9 cellular contexts compared by ENCODE assay signal in genomic region chr1:32240140-32240951, GRCh38. TPM values are rescaled to one million over a fixed set of nuclear protein-coding genes. Genes with fewer than 3 reads are reported as not detected.
DNase-seq lines count a peak whose midpoint lies in the region; ATAC-seq, FAIRE-seq and TF ChIP-seq lines count a peak whose summit lies in the region.
"Had no signal": no experiment of that assay in that cellular context is flagged by ENCODE, and none has a peak within 500 bp of the region (broad histone marks: within the 10 kb centered on the region; RNA-seq: fewer than 3 reads in every experiment).

No MANE protein-coding gene starts in this region.

- DNase-seq in GM06990 (ENCODE audit: extremely low read depth, insufficient read length) (peak; percentile 72), adrenal gland (peak; percentile 83 to 93 (median 86)), heart right ventricle (peak; percentile 68 to 73), pancreas (peak; percentile 91 to 95 (median 92)), T1000 (lab: John Stamatoyannopoulos, UW) (no peak)
- DNase-seq in Jurkat, Clone E6-1 (ENCODE audit: low read depth, low spot score), result no peak

- peak; percentile 65 to 83 (median 78) for ATAC-seq in heart right ventricle
- peak; percentile 87 to 90 (median 88) for ATAC-seq in pancreas
- ATAC-seq in GM18873 (IDR thresholded peaks at IDR 0.05; ENCODE audit: low FRiP score, unreplicated experiment), result no peak

- FAIRE-seq in pancreas (lab: Jason Lieb, UNC), result no peak
- FAIRE-seq: endometrium had no signal

- TF ChIP-seq CTCF in GM06990 (IDR thresholded peaks at IDR 0.05; ENCODE audit: insufficient read depth, low read length, poor library complexity, severe bottlenecking) (peak; percentile 47), adrenal gland (IDR thresholded peaks at IDR 0.05) (peak in 4 of 6 experiments; percentile 11 to 31 (median 28)), heart right ventricle (IDR thresholded peaks at IDR 0.05) (peak in 5 of 9 donors; percentile 29 to 56 (median 50)), pancreas (IDR thresholded peaks at IDR 0.05) (peak in 1 of 4 donors; percentile 16)

- TF ChIP-seq POLR2A in Raji (IDR thresholded peaks at IDR 0.05; ENCODE audit: insufficient read depth, low read depth, low read length), result peak; percentile 50
- TF ChIP-seq POLR2A in adrenal gland (IDR thresholded peaks at IDR 0.05), result peak; percentile 51 to 92

- H3K9me3 ChIP-seq in adrenal gland (replicated peaks in 1 of 3) (no peaks in the 10 kb centered on the region), heart right ventricle (no peaks in the 10 kb centered on the region), pancreas (no peaks in the 10 kb centered on the region)

- H3K27ac ChIP-seq in adrenal gland, result peak overlapping the region; percentile 68 to 95 (median 83)
- H3K27ac ChIP-seq in heart right ventricle, result peak overlapping the region; percentile 41 to 96 (median 88)
- peak overlapping the region; percentile 84 to 94 (median 87) for H3K27ac ChIP-seq in pancreas

- WGBS in adrenal gland, 4 donors, result 0 to 2% (median 1%) methylated on average over 14 to 62 of the region's 62 CpGs
- WGBS in heart right ventricle, 2 donors, result 2 to 4% methylated on average over 62 of the region's 62 CpGs
- 1% methylated on average over 62 of the region's 62 CpGs for WGBS in pancreas, 2 donors

- peaks cover 24 to 41% of the 10 kb centered on the region in 2 donors for H3K4me1 ChIP-seq in adrenal gland (replicated peaks in 1 of 2)
- H3K4me1 ChIP-seq in heart right ventricle, result peaks cover 0 to 44% (median 28%) of the 10 kb centered on the region in 9 donors
- peaks cover 0 to 12% (median 0%) of the 10 kb centered on the region in 3 donors for H3K4me1 ChIP-seq in pancreas

- intact Hi-C loops in adrenal gland (cut with DNase I), result no loop called here
- intact Hi-C loops in heart right ventricle (cut with DNase I), result loop anchor here in 2 of 10 donors (5.0 to 10.0 kb wide), 2 partner anchors 54 to 77 kb away; partner anchors contain the start of gene HDAC1 (in 1 of the 2)
- intact Hi-C loops in pancreas (cut with DNase I), result no loop called here

- H3K4me3 ChIP-seq in GM06990 (replicated peaks; ENCODE audit: low read depth, low read length) (peak overlapping the region; percentile 68), adrenal gland (peak overlapping the region; percentile 15 to 60 (median 45)), heart right ventricle (peak overlapping the region; percentile 48 to 86 (median 72)), pancreas (peak overlapping the region; percentile 50 to 69 (median 62))
- H3K4me3 ChIP-seq in Jurkat, Clone E6-1 (ENCODE audit: low read length), result peak overlapping the region; percentile 48

- no peaks in the 10 kb centered on the region for H3K36me3 ChIP-seq in GM06990 (ENCODE audit: control insufficient read depth, insufficient read depth, low read length)
- H3K36me3 ChIP-seq in adrenal gland (replicated peaks in 1 of 2), result no peaks in the 10 kb centered on the region
- H3K36me3 ChIP-seq in heart right ventricle, result peaks cover 0 to 23% (median 0%) of the 10 kb centered on the region in 9 donors
- no peaks in the 10 kb centered on the region for H3K36me3 ChIP-seq in pancreas

- no peaks in the 10 kb centered on the region for H3K27me3 ChIP-seq in GM06990 (replicated peaks; ENCODE audit: control insufficient read depth, insufficient read depth, low read length)
- H3K27me3 ChIP-seq in adrenal gland, result no peaks in the 10 kb centered on the region
- H3K27me3 ChIP-seq in heart right ventricle, result peaks cover 0 to 10% (median 0%) of the 10 kb centered on the region in 7 donors
- H3K27me3 ChIP-seq in pancreas, result no peaks in the 10 kb centered on the region

RNA-seq across cellular contexts. Expression of gene FAM167B, which starts 6.7 kb away (rescaled TPM):
- 1.3 TPM for polyA plus RNA-seq in Jurkat, Clone E6-1 (2012; ENCODE audit: insufficient read depth, insufficient read length)
- total RNA-seq in adrenal gland (10 to 100 TPM; 19.4 to 34.5 (median 26.3) TPM), heart right ventricle (10 to 100 TPM in 1 of 10 donors, 1 to 10 TPM in 9; 1.0 to 12.5 (median 3.9) TPM), pancreas (1 to 10 TPM; 1.6 to 6.9 (median 2.9) TPM)
- polyA plus RNA-seq in adrenal gland (10 to 100 TPM in 2 of 3 donors, 1 to 10 TPM in 1; 5.8 to 58.2 (median 30.0) TPM), heart right ventricle (10 to 100 TPM; 13.5 to 17.3 TPM), pancreas (10 to 100 TPM; 11.6 to 12.0 TPM)

RNA-seq across cellular contexts. Expression of gene LCK, which starts 10.7 kb away (rescaled TPM):
- polyA plus RNA-seq in Jurkat, Clone E6-1 (2012; ENCODE audit: insufficient read depth, insufficient read length), result 586 TPM
- 1 to 10 TPM in 6 of 8 donors, under 1 TPM in 2; 0.30 to 2.7 (median 1.9) TPM for total RNA-seq in adrenal gland
- polyA plus RNA-seq in adrenal gland, result 1 to 10 TPM in 2 of 3 donors, under 1 TPM in 1; 0.46 to 2.9 (median 1.2) TPM
- 1 to 10 TPM in 4 of 10 donors, under 1 TPM in 6; 0.25 to 7.1 (median 0.86) TPM for total RNA-seq in heart right ventricle
- under 1 TPM; 0.29 to 0.39 TPM for polyA plus RNA-seq in heart right ventricle
- total RNA-seq in pancreas, result 1 to 10 TPM in 3 of 6 donors, under 1 TPM in 3; 0.09 to 1.6 (median 1.0) TPM
- polyA plus RNA-seq in pancreas, result under 1 TPM; 0.33 to 0.80 TPM

RNA-seq across cellular contexts. Expression of gene EIF3I, which starts 18.1 kb away (rescaled TPM):
- 419 TPM for polyA plus RNA-seq in Jurkat, Clone E6-1 (2012; ENCODE audit: insufficient read depth, insufficient read length)
- total RNA-seq in adrenal gland (100 to 1,000 TPM; 187 to 672 (median 200) TPM), heart right ventricle (100 to 1,000 TPM in 7 of 10 donors, 10 to 100 TPM in 3; 90.3 to 138 (median 103) TPM), pancreas (100 to 1,000 TPM in 1 of 6 donors, 10 to 100 TPM in 5; 63.4 to 101 (median 81.0) TPM)
- polyA plus RNA-seq in adrenal gland (100 to 1,000 TPM; 196 to 312 (median 294) TPM), heart right ventricle (100 to 1,000 TPM; 140 to 342 TPM), pancreas (100 to 1,000 TPM in 1 of 2 donors, 10 to 100 TPM in 1; 82.0 to 107 TPM)

RNA-seq across cellular contexts. Expression of gene TMEM234, which starts 18.2 kb away (rescaled TPM):
- polyA plus RNA-seq in Jurkat, Clone E6-1 (2012; ENCODE audit: insufficient read depth, insufficient read length), result 8.7 TPM
- 10 to 100 TPM in 6 of 8 donors, 1 to 10 TPM in 2; 2.1 to 27.1 (median 16.3) TPM for total RNA-seq in adrenal gland
- 10 to 100 TPM; 10.2 to 57.7 (median 34.6) TPM for polyA plus RNA-seq in adrenal gland
- total RNA-seq in heart right ventricle, result 10 to 100 TPM in 6 of 10 donors, 1 to 10 TPM in 4; 8.1 to 12.8 (median 11.1) TPM
- polyA plus RNA-seq in heart right ventricle, result 10 to 100 TPM; 14.9 to 19.6 TPM
- total RNA-seq in pancreas, result 10 to 100 TPM in 1 of 6 donors, 1 to 10 TPM in 5; 6.2 to 15.2 (median 8.2) TPM
- polyA plus RNA-seq in pancreas, result 10 to 100 TPM; 19.2 to 23.5 TPM

RNA-seq across cellular contexts. Expression of gene DCDC2B, which starts 31.5 kb away (rescaled TPM):
- not detected for polyA plus RNA-seq in Jurkat, Clone E6-1 (2012; ENCODE audit: insufficient read depth, insufficient read length)
- total RNA-seq in adrenal gland (not detected), heart right ventricle (not detected), pancreas (not detected)
- polyA plus RNA-seq in adrenal gland (not detected), heart right ventricle (not detected), pancreas (under 1 TPM; 0.05 to 0.11 TPM)

Comparison
In these comparisons a context has a peak if more than half of its experiments do, and no peak if none do; other contexts are left out.
1. DNase-seq: peak in GM06990 (single experiment), adrenal gland (7 of 7), heart right ventricle (2 of 2) and pancreas (6 of 6); none in Jurkat, Clone E6-1 (single experiment) and T1000 (single experiment).
2. Peak in every context shown above with its lines, with median percentiles within 50 percentile points of each other: H3K4me3 ChIP-seq and H3K27ac ChIP-seq.